ENCODE assay signal across 14 cellular contexts in the genomic region with DNA sequence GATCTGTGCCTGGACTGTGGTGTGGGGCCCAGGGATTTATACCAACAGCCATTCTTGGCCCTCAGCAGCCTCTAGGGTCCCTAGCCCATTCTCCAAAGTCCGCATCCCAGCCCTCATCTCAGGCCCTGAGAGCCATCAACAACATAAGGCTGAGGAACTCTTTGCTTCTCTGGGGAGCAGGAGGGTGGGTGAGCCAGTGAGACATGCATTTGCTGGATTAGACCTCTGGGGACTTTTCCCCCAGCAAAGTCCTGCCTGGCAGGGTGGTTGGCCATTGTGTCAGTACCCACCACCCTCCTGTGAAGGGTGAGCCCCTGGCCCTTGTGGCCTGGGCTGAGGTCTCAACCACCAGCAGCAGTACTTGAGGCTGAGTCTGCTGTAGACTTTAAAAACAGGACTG. TPM values are rescaled to one million over a fixed set of nuclear protein-coding genes. Genes with fewer than 3 reads are reported as not detected.
DNase-seq lines count a peak whose midpoint lies in the region; ATAC-seq and TF ChIP-seq lines count a peak whose summit lies in the region.
"Had no signal": no experiment of that assay in that cellular context is flagged by ENCODE, and none has a peak within 500 bp of the region (broad histone marks: within the 10 kb centered on the region; RNA-seq: fewer than 3 reads in every experiment).

No MANE protein-coding gene starts in this region.

- CTCF ChIA-PET in CD8-positive, alpha-beta T cell (lab: Charles Lee): interaction anchor here (1.3 to 6.1 kb wide), 2 partner anchors 43 to 459 kb away, joined by 3 to 44 read pairs; no protein-coding TSS in a partner anchor

- H3K4me3 Mint-ChIP-seq in CD8-positive, alpha-beta T cell: no peak overlapping the region
- H3K4me3 Mint-ChIP-seq: HFFc6 had no signal

- H3K4me3 ChIP-seq in NB4 (ENCODE audit: low read depth, low read length) (no peak overlapping the region), esophagus muscularis mucosa (no peak overlapping the region), thymus (ENCODE audit: low read length) (no peak overlapping the region)
- no peak overlapping the region for H3K4me3 ChIP-seq in CD8-positive, alpha-beta T cell (ENCODE audit: low read depth, low read length)
- H3K4me3 ChIP-seq: A549, BLaER1 had no signal

- peaks cover 0 to 4% (median 1%) of the 10 kb centered on the region in 4 donors for H3K9me3 ChIP-seq in esophagus muscularis mucosa
- no peaks in the 10 kb centered on the region for H3K9me3 ChIP-seq in thymus (ENCODE audit: control insufficient read depth)
- H3K9me3 ChIP-seq in CD8-positive, alpha-beta T cell (ENCODE audit: low read length): no peaks in the 10 kb centered on the region
- H3K9me3 ChIP-seq: A549 had no signal

- no peak for TF ChIP-seq EP300 in esophagus muscularis mucosa (IDR thresholded peaks at IDR 0.05)

- intact Hi-C loops in esophagus muscularis mucosa (cut with DNase I): loop anchor here (5.0 kb wide), 1 partner anchor 469 kb away; no protein-coding TSS in a partner anchor
- intact Hi-C loops in CD8-positive, alpha-beta T cell (cut with DNase I, micrococcal nuclease): loop anchor here in 1 of 2 experiments (5.0 kb wide), 1 partner anchor 689 kb away; no protein-coding TSS in a partner anchor

- TF ChIP-seq CTCF in GM10266 (IDR thresholded peaks at IDR 0.05; ENCODE audit: control insufficient read depth, insufficient read depth, low read depth, missing control alignments) (no peak), NB4 (IDR thresholded peaks at IDR 0.05; ENCODE audit: low read depth, low read length) (no peak), esophagus muscularis mucosa (IDR thresholded peaks at IDR 0.05) (no peak)
- no peak for TF ChIP-seq CTCF in CD8-positive, alpha-beta T cell (IDR thresholded peaks at IDR 0.05)

- H3K27me3 Mint-ChIP-seq in CD8-positive, alpha-beta T cell (ENCODE audit: low read depth): no peaks in the 10 kb centered on the region

- no peaks in the 10 kb centered on the region for H3K27me3 ChIP-seq in esophagus muscularis mucosa
- no peaks in the 10 kb centered on the region for H3K27me3 ChIP-seq in thymus (ENCODE audit: control insufficient read depth, insufficient read depth)
- H3K27me3 ChIP-seq in CD8-positive, alpha-beta T cell (ENCODE audit: insufficient read depth, low read length): no peaks in the 10 kb centered on the region
- H3K27me3 ChIP-seq: BLaER1 had no signal

- POLR2A ChIA-PET in CD8-positive, alpha-beta T cell (lab: Charles Lee): no interaction called here

- no peaks in the 10 kb centered on the region for H3K9me3 Mint-ChIP-seq in CD8-positive, alpha-beta T cell
- H3K9me3 Mint-ChIP-seq: HFFc6 had no signal

- WGBS in esophagus muscularis mucosa: 100% methylated on average over 1 of the region's 1 CpG
- WGBS in thymus: 96% methylated on average over 1 of the region's 1 CpG

- DNase-seq in GM10266 (ENCODE audit: extremely low spot score) (peak; percentile 0), NB4 (ENCODE audit: low read depth) (peak; percentile 21), esophagus muscularis mucosa (ENCODE audit: extremely low spot score) (peak; percentile 91), T-helper 1 cell (no peak)
- no peak for DNase-seq in activated CD4-positive, CD25-positive, alpha-beta regulatory T cell treated with anti-CD3 and anti-CD28 coated beads, Interleukin-2, amount 50 U/mL, for 72 hours
- DNase-seq in CD8-positive, alpha-beta T cell: no peak
- DNase-seq: AML-193, DMS53, GF-D8, HCEC 1CT, HFFc6 had no signal

- H3K4me1 ChIP-seq in esophagus muscularis mucosa (peaks cover 7 to 21% (median 12%) of the 10 kb centered on the region in 4 donors), thymus (ENCODE audit: control insufficient read depth, insufficient read depth, low read length) (no peaks in the 10 kb centered on the region)
- peaks cover 24% of the 10 kb centered on the region for H3K4me1 ChIP-seq in CD8-positive, alpha-beta T cell (ENCODE audit: insufficient read depth, low read length)

- H3K4me1 Mint-ChIP-seq in CD8-positive, alpha-beta T cell (ENCODE audit: low read depth): peaks cover 20% of the 10 kb centered on the region

- no peaks in the 10 kb centered on the region for H3K36me3 Mint-ChIP-seq in CD8-positive, alpha-beta T cell

- H3K27ac ChIP-seq in esophagus muscularis mucosa (replicated peaks in 1 of 4) (no peak overlapping the region), thymus (ENCODE audit: low read depth) (peak overlapping the region; percentile 31)
- no peak overlapping the region for H3K27ac ChIP-seq in CD8-positive, alpha-beta T cell (ENCODE audit: low read depth, low read length)
- H3K27ac ChIP-seq: BLaER1 had no signal

- TF ChIP-seq POLR2A in NB4 (IDR thresholded peaks at IDR 0.05; ENCODE audit: extremely low read depth, insufficient read length) (no peak), esophagus muscularis mucosa (IDR thresholded peaks at IDR 0.05; ENCODE audit: low read depth) (no peak)

- ATAC-seq in CD8-positive, alpha-beta T cell: no peak

- H3K36me3 ChIP-seq in esophagus muscularis mucosa (no peaks in the 10 kb centered on the region), thymus (ENCODE audit: control insufficient read depth, insufficient read depth) (no peaks in the 10 kb centered on the region)
- H3K36me3 ChIP-seq in CD8-positive, alpha-beta T cell (ENCODE audit: insufficient read depth, low read length): no peaks in the 10 kb centered on the region
- H3K36me3 ChIP-seq: BLaER1 had no signal

- no peak overlapping the region for H3K27ac Mint-ChIP-seq in CD8-positive, alpha-beta T cell
- H3K27ac Mint-ChIP-seq: HFFc6 had no signal

RNA-seq across cellular contexts. Expression of a gene that starts 24.2 kb away (rescaled TPM):
- total RNA-seq in esophagus muscularis mucosa: 10 to 100 TPM; 63.8 to 83.5 (median 66.5) TPM
- 11.8 TPM for polyA plus RNA-seq in thymus
- total RNA-seq in CD8-positive, alpha-beta T cell: 10 to 100 TPM; 11.1 to 11.2 TPM

Comparison
In these comparisons a context has a peak if more than half of its experiments do, and no peak if none do; other contexts are left out.
1. DNase-seq: peak in GM10266 (single experiment), NB4 (single experiment) and esophagus muscularis mucosa (single experiment); none in activated CD4-positive, CD25-positive, alpha-beta regulatory T cell treated with anti-CD3 and anti-CD28 coated beads, Interleukin-2, amount 50 U/mL, for 72 hours (single experiment), T-helper 1 cell (0 of 5) and CD8-positive, alpha-beta T cell (0 of 7).
2. RNA of a gene that starts 24.2 kb away (total RNA-seq): 63.8 to 83.5 TPM in esophagus muscularis mucosa; 11.1 to 11.2 TPM in CD8-positive, alpha-beta T cell; every median in the first group is over 4 times any median in the second.